16 cellular contexts compared by ENCODE assay signal in genomic region chr14:94897092-94897491, GRCh38.
DNase-seq lines count a peak whose midpoint lies in the region; ATAC-seq, FAIRE-seq and TF ChIP-seq lines count a peak whose summit lies in the region.
"Had no signal": no experiment of that assay in that cellular context is flagged by ENCODE, and none has a peak within 500 bp of the region (broad histone marks: within the 10 kb centered on the region; RNA-seq: fewer than 3 reads in every experiment).

No MANE protein-coding gene starts in this region.

- H3K9me3 Mint-ChIP-seq in nephron: peaks cover 3% of the 10 kb centered on the region
- H3K9me3 Mint-ChIP-seq: activated T-cell treated with anti-CD3 and anti-CD28 coated beads, Interleukin-2, amount 50 U/mL, for 72 hours had no signal

- H3K9ac ChIP-seq in H1 (replicated peaks in 1 of 4; ENCODE audit: extremely low read depth in 1 of 4, low read depth in 3 of 4, low read length in 3 of 4): no peak overlapping the region

- no peak overlapping the region for H2BK12ac ChIP-seq in H1 (ENCODE audit: low read depth, low read length)

- H3K36me3 ChIP-seq in H1 (ENCODE audit: control insufficient read depth in 2 of 4, insufficient read depth in 4 of 4, low read length in 3 of 4): no peaks in the 10 kb centered on the region
- H3K36me3 ChIP-seq: adrenal gland, colonic mucosa had no signal

- H3K79me1 ChIP-seq in H1 (ENCODE audit: low read depth, low read length): no peaks in the 10 kb centered on the region

- no peak overlapping the region for H3K4ac ChIP-seq in H1 (replicated peaks; ENCODE audit: insufficient read length, low read depth, low read length)

- no peak overlapping the region for H3K4me2 ChIP-seq in H1 (ENCODE audit: insufficient read depth in 1 of 2, low read depth in 2 of 2, low read length in 2 of 2)
- H3K4me2 ChIP-seq: hepatocyte had no signal

- TF ChIP-seq CTCF in H1 (IDR thresholded peaks at IDR 0.05; ENCODE audit: control extremely low read depth in 1 of 3, insufficient read depth in 1 of 3, low read depth in 1 of 3, low read length in 3 of 3) (no peak), nephron (IDR thresholded peaks at IDR 0.05; ENCODE audit: unreplicated experiment in 3 of 3) (no peak)

- no peak overlapping the region for H4K91ac ChIP-seq in H1 (replicated peaks; ENCODE audit: insufficient read length, low read length)

- POLR2A ChIA-PET in H1 (lab: Charles Lee; ENCODE audit: partially characterized antibody): interaction anchor here (0.7 kb wide), 1 partner anchor 38 kb away, joined by 3 read pairs; no protein-coding TSS in a partner anchor

- H3K23ac ChIP-seq in H1 (ENCODE audit: insufficient read length): no peak overlapping the region

- peaks cover 4% of the 10 kb centered on the region for H3K27me3 Mint-ChIP-seq in nephron (ENCODE audit: low read depth)
- H3K27me3 Mint-ChIP-seq: activated CD4-positive, alpha-beta memory T cell treated with anti-CD3 and anti-CD28 coated beads, Interleukin-2, amount 10 ng/mL, durations not matched to agents 7 days and 5 days had no signal

- H3K4me3 ChIP-seq in H1 (ENCODE audit: extremely low read depth in 1 of 4, insufficient read depth in 2 of 4, low read depth in 3 of 4, low read length in 4 of 4): no peak overlapping the region
- H3K4me3 ChIP-seq: adrenal gland, colonic mucosa, hepatocyte had no signal

- no peak overlapping the region for H4K8ac ChIP-seq in H1 (ENCODE audit: extremely low read depth, insufficient read depth, low read length)

- peaks cover 3% of the 10 kb centered on the region; the same call in 1 of the 2 replicates for H3K23me2 ChIP-seq in H1 (ENCODE audit: low read depth, low read length)

- DNase-seq in AG20443 (ENCODE audit: low spot score) (peak; percentile 82), LHCN-M2 (ENCODE audit: low read depth) (peak; percentile 17), H1 (ENCODE audit: low read depth in 1 of 2, low spot score in 2 of 2) (no peak), T-helper 2 cell (no peak), NCI-H446 treated with DMSO at 0.1 percent for 48 hours (lab: John Stamatoyannopoulos, UW) (no peak)
- DNase-seq: activated CD4-positive, alpha-beta memory T cell treated with anti-CD3 and anti-CD28 coated beads, Interleukin-2, amount 10 ng/mL, durations not matched to agents 7 days and 5 days; activated T-cell treated with anti-CD3 and anti-CD28 coated beads, Interleukin-2, amount 50 U/mL, for 72 hours; adrenal gland; colonic mucosa; Kasumi-1; NCI-H1694; stimulated activated CD4-positive, alpha-beta T cell treated with anti-CD3 and anti-CD28 coated beads, Interleukin-15, amount 100 ng/mL, for 24 hours had no signal

- H3K4me1 ChIP-seq in H1 (replicated peaks in 1 of 4; ENCODE audit: control insufficient read depth in 3 of 4, insufficient read depth in 4 of 4, low read length in 3 of 4): no peaks in the 10 kb centered on the region
- H3K4me1 ChIP-seq: adrenal gland, colonic mucosa had no signal

- peak overlapping the region in 1 of 3 experiments; percentile 9 for H3K4me3 Mint-ChIP-seq in nephron
- H3K4me3 Mint-ChIP-seq: activated CD4-positive, alpha-beta memory T cell treated with anti-CD3 and anti-CD28 coated beads, Interleukin-2, amount 10 ng/mL, durations not matched to agents 7 days and 5 days; activated T-cell treated with anti-CD3 and anti-CD28 coated beads, Interleukin-2, amount 50 U/mL, for 72 hours had no signal

- H2AK5ac ChIP-seq in H1 (ENCODE audit: low read depth, low read length): no peak overlapping the region

- H2AFZ ChIP-seq in H1 (ENCODE audit: low read length): no peak overlapping the region
- H2AFZ ChIP-seq: hepatocyte had no signal

- peak overlapping the region; percentile 1 to 68 (median 59) for H3K27ac Mint-ChIP-seq in nephron
- H3K27ac Mint-ChIP-seq: activated CD4-positive, alpha-beta memory T cell treated with anti-CD3 and anti-CD28 coated beads, Interleukin-2, amount 10 ng/mL, durations not matched to agents 7 days and 5 days; activated T-cell treated with anti-CD3 and anti-CD28 coated beads, Interleukin-2, amount 50 U/mL, for 72 hours had no signal

- no peak for FAIRE-seq in H1 (lab: Jason Lieb, UNC)

- no peak overlapping the region for H2BK120ac ChIP-seq in H1 (replicated peaks; ENCODE audit: low read depth, low read length)

- peaks cover 0 to 4% (median 3%) of the 10 kb centered on the region in 4 experiments; a peak in 2 of 7 replicates for H3K27me3 ChIP-seq in H1 (replicated peaks in 1 of 4; ENCODE audit: control insufficient read depth in 3 of 4, extremely low read depth in 1 of 4, insufficient read depth in 3 of 4, low read length in 3 of 4)
- H3K27me3 ChIP-seq: adrenal gland, colonic mucosa, hepatocyte had no signal

- H3K36me3 Mint-ChIP-seq in nephron (ENCODE audit: low read depth): no peaks in the 10 kb centered on the region

- peaks cover 2% of the 10 kb centered on the region in 2 experiments for H4K20me1 ChIP-seq in H1 (replicated peaks in 1 of 2; ENCODE audit: control insufficient read depth in 1 of 2, insufficient read depth in 2 of 2, low read length in 2 of 2)

- 90% methylated on average over 6 of the region's 6 CpGs; no CpG with 5 or more reads in 1 of the 2 experiments for WGBS in H1 (ENCODE audit: extremely low coverage in 1 of 2, insufficient coverage in 1 of 2, insufficient read length in 1 of 2, insufficient replicate concordance in 2 of 2, low coverage in 1 of 2, low lambda C conversion rate in 2 of 2, missing lambda C conversion rate in 1 of 2), 2 experiments

- H3K79me2 ChIP-seq in H1 (ENCODE audit: control insufficient read depth in 1 of 2, insufficient read depth in 2 of 2, low read length in 2 of 2): no peaks in the 10 kb centered on the region
- H3K79me2 ChIP-seq: hepatocyte had no signal

- CTCF ChIA-PET in H1 (lab: Charles Lee; ENCODE audit: partially characterized antibody): interaction anchor here (1.3 kb wide), 1 partner anchor 202 kb away, joined by 3 read pairs; no protein-coding TSS in a partner anchor

- H3K27ac ChIP-seq in H1 (ENCODE audit: low read depth, low read length): no peak overlapping the region
- H3K27ac ChIP-seq: adrenal gland, colonic mucosa, hepatocyte had no signal

- no peak for ATAC-seq in GM21529 (IDR thresholded peaks at IDR 0.05; ENCODE audit: unreplicated experiment)
- no peak for ATAC-seq in HG03457 (IDR thresholded peaks at IDR 0.05; ENCODE audit: unreplicated experiment)
- ATAC-seq: activated T-cell treated with anti-CD3 and anti-CD28 coated beads, Interleukin-2, amount 50 U/mL, for 72 hours had no signal

- H3K4me1 Mint-ChIP-seq in nephron: peaks cover 10% of the 10 kb centered on the region
- H3K4me1 Mint-ChIP-seq: activated CD4-positive, alpha-beta memory T cell treated with anti-CD3 and anti-CD28 coated beads, Interleukin-2, amount 10 ng/mL, durations not matched to agents 7 days and 5 days had no signal

- H3K18ac ChIP-seq in H1 (ENCODE audit: extremely low read depth, low read length): no peak overlapping the region; the same call in 1 of the 2 replicates

- peak overlapping the region; percentile 65 for H2BK15ac ChIP-seq in H1 (ENCODE audit: low read length)

- peak overlapping the region; percentile 16 for H3K56ac ChIP-seq in H1 (replicated peaks; ENCODE audit: insufficient read length, low read depth, low read length)

- TF ChIP-seq RAD21 in H1 (IDR thresholded peaks at IDR 0.05 in 1 of 2, conservative IDR thresholded peaks at IDR 0.05 in 1 of 2; ENCODE audit: low read depth in 2 of 2, low read length in 2 of 2): no peak

- TF ChIP-seq POLR2A in H1 (IDR thresholded peaks at IDR 0.05; ENCODE audit: control extremely low read depth in 1 of 2, low read depth in 2 of 2, low read length in 2 of 2): no peak

- no peak for TF ChIP-seq EP300 in H1 (IDR thresholded peaks at IDR 0.05; ENCODE audit: borderline replicate concordance in 1 of 2, low read depth in 2 of 2, low read length in 2 of 2)

- H3K9me3 ChIP-seq in H1 (ENCODE audit: insufficient read depth in 2 of 2, low read depth in 1 of 2, low read length in 1 of 2): no peaks in the 10 kb centered on the region
- H3K9me3 ChIP-seq: adrenal gland, colonic mucosa had no signal

- no peak overlapping the region for H2BK5ac ChIP-seq in H1 (ENCODE audit: low read depth, low read length)

- no peak overlapping the region for H2BK20ac ChIP-seq in H1 (ENCODE audit: low read length)

- no peak overlapping the region for H3K14ac ChIP-seq in H1 (ENCODE audit: insufficient read length)

- no peak overlapping the region for H4K5ac ChIP-seq in H1 (ENCODE audit: insufficient read length, low read depth, low read length)

TF ChIP-seq in H1, 55 proteins besides CTCF, POLR2A, EP300 and RAD21:
- TF ChIP-seq TAF1 (IDR thresholded peaks at IDR 0.05; ENCODE audit: low read depth, low read length) (no peak), CEBPB (IDR thresholded peaks at IDR 0.05; ENCODE audit: low read depth, low read length) (no peak), BACH1 (IDR thresholded peaks at IDR 0.05; ENCODE audit: low read length) (no peak), SIX5 (IDR thresholded peaks at IDR 0.05; ENCODE audit: low read depth, low read length) (no peak), CHD2 (IDR thresholded peaks at IDR 0.05; ENCODE audit: low read length) (no peak), ASH2L (IDR thresholded peaks at IDR 0.05; ENCODE audit: low read length) (no peak), RXRA (IDR thresholded peaks at IDR 0.05; ENCODE audit: insufficient read depth, low read depth, low read length) (no peak), EGR1 (IDR thresholded peaks at IDR 0.05; ENCODE audit: borderline replicate concordance, low read depth, low read length) (no peak), PHF8 (conservative IDR thresholded peaks at IDR 0.05; ENCODE audit: low read depth, low read length) (no peak), HDAC2 (IDR thresholded peaks at IDR 0.05; ENCODE audit: borderline replicate concordance in 1 of 2, low read depth in 2 of 2, low read length in 2 of 2) (no peak), SAP30 (IDR thresholded peaks at IDR 0.05; ENCODE audit: insufficient read depth, insufficient replicate concordance, low read length) (no peak), NANOG (IDR thresholded peaks at IDR 0.05; ENCODE audit: insufficient read depth, low read depth, low read length, poor library complexity, severe bottlenecking) (no peak), TEAD4 (IDR thresholded peaks at IDR 0.05; ENCODE audit: low read depth, low read length) (no peak)

Comparison
In these comparisons a context has a peak if more than half of its experiments do, and no peak if none do; other contexts are left out.
1. DNase-seq: peak in AG20443 (single experiment) and LHCN-M2 (single experiment); none in H1 (0 of 2), T-helper 2 cell (0 of 5) and NCI-H446 treated with DMSO at 0.1 percent for 48 hours (single experiment).